ENCODE assay signal across 1 cellular context in the genomic region with DNA sequence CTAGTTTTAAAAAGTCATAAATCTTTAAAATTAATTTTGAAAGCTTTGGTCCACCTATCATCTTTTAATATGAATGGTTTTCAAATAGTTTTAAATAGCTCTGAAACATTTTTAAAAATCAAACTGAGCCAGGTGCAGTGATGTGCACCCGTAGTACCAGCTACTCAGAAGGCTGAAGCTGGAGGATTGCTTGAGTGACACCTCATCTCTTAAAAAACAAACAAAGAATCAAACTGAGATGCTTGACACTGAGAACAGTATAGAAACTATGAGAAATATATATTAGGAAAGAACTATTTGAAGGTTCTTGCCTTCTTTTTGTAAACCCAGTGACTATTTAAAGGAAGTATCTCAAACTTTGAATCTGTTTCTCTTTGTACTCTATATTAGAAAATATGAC.
TF ChIP-seq lines count a peak whose summit lies in the region.

No MANE protein-coding gene starts in this region.

TF ChIP-seq in GM12878, 131 proteins besides CTCF, POLR2A, EP300 and RAD21 (continued from another document):
- TF ChIP-seq, protein P1, sequence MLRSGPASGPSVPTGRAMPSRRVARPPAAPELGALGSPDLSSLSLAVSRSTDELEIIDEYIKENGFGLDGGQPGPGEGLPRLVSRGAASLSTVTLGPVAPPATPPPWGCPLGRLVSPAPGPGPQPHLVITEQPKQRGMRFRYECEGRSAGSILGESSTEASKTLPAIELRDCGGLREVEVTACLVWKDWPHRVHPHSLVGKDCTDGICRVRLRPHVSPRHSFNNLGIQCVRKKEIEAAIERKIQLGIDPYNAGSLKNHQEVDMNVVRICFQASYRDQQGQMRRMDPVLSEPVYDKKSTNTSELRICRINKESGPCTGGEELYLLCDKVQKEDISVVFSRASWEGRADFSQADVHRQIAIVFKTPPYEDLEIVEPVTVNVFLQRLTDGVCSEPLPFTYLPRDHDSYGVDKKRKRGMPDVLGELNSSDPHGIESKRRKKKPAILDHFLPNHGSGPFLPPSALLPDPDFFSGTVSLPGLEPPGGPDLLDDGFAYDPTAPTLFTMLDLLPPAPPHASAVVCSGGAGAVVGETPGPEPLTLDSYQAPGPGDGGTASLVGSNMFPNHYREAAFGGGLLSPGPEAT (IDR thresholded peaks at IDR 0.05; ENCODE audit: low read depth) = no peak
- TF ChIP-seq ZNF274 (IDR thresholded peaks at IDR 0.05; ENCODE audit: insufficient read depth, insufficient read length) (no peak), JUNB (IDR thresholded peaks at IDR 0.05) (0 out of 2 replicates have a peak, but pooled peaks have one; percentile 47), RFX5 (IDR thresholded peaks at IDR 0.05; ENCODE audit: low read depth, low read length) (no peak), NFXL1 (IDR thresholded peaks at IDR 0.05; ENCODE audit: borderline replicate concordance) (no peak), RUNX3 (IDR thresholded peaks at IDR 0.05; ENCODE audit: low read length) (no peak), BCL11A (IDR thresholded peaks at IDR 0.05; ENCODE audit: low read depth, low read length) (no peak), KDM1A (IDR thresholded peaks at IDR 0.05; ENCODE audit: borderline replicate concordance) (no peak), MEF2A (IDR thresholded peaks at IDR 0.05; ENCODE audit: insufficient read depth, low read depth, low read length) (0 out of 2 replicates have a peak, but pooled peaks have one; percentile 30), ASH2L (IDR thresholded peaks at IDR 0.05; ENCODE audit: borderline replicate concordance, low read depth) (no peak)
- TF ChIP-seq, protein P2, sequence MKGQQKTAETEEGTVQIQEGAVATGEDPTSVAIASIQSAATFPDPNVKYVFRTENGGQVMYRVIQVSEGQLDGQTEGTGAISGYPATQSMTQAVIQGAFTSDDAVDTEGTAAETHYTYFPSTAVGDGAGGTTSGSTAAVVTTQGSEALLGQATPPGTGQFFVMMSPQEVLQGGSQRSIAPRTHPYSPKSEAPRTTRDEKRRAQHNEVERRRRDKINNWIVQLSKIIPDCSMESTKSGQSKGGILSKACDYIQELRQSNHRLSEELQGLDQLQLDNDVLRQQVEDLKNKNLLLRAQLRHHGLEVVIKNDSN (IDR thresholded peaks at IDR 0.05; ENCODE audit: borderline replicate concordance, extremely low read length, insufficient read depth, low read depth, low read length) = no peak
- TF ChIP-seq, protein P3, sequence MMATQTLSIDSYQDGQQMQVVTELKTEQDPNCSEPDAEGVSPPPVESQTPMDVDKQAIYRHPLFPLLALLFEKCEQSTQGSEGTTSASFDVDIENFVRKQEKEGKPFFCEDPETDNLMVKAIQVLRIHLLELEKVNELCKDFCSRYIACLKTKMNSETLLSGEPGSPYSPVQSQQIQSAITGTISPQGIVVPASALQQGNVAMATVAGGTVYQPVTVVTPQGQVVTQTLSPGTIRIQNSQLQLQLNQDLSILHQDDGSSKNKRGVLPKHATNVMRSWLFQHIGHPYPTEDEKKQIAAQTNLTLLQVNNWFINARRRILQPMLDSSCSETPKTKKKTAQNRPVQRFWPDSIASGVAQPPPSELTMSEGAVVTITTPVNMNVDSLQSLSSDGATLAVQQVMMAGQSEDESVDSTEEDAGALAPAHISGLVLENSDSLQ (IDR thresholded peaks at IDR 0.05) = peak; percentile 85
- TF ChIP-seq, protein P4, sequence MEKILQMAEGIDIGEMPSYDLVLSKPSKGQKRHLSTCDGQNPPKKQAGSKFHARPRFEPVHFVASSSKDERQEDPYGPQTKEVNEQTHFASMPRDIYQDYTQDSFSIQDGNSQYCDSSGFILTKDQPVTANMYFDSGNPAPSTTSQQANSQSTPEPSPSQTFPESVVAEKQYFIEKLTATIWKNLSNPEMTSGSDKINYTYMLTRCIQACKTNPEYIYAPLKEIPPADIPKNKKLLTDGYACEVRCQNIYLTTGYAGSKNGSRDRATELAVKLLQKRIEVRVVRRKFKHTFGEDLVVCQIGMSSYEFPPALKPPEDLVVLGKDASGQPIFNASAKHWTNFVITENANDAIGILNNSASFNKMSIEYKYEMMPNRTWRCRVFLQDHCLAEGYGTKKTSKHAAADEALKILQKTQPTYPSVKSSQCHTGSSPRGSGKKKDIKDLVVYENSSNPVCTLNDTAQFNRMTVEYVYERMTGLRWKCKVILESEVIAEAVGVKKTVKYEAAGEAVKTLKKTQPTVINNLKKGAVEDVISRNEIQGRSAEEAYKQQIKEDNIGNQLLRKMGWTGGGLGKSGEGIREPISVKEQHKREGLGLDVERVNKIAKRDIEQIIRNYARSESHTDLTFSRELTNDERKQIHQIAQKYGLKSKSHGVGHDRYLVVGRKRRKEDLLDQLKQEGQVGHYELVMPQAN (conservative IDR thresholded peaks at IDR 0.05) = no peak
- TF ChIP-seq, protein P5, sequence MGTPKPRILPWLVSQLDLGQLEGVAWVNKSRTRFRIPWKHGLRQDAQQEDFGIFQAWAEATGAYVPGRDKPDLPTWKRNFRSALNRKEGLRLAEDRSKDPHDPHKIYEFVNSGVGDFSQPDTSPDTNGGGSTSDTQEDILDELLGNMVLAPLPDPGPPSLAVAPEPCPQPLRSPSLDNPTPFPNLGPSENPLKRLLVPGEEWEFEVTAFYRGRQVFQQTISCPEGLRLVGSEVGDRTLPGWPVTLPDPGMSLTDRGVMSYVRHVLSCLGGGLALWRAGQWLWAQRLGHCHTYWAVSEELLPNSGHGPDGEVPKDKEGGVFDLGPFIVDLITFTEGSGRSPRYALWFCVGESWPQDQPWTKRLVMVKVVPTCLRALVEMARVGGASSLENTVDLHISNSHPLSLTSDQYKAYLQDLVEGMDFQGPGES (IDR thresholded peaks at IDR 0.05) = no peak
- TF ChIP-seq, protein P6, sequence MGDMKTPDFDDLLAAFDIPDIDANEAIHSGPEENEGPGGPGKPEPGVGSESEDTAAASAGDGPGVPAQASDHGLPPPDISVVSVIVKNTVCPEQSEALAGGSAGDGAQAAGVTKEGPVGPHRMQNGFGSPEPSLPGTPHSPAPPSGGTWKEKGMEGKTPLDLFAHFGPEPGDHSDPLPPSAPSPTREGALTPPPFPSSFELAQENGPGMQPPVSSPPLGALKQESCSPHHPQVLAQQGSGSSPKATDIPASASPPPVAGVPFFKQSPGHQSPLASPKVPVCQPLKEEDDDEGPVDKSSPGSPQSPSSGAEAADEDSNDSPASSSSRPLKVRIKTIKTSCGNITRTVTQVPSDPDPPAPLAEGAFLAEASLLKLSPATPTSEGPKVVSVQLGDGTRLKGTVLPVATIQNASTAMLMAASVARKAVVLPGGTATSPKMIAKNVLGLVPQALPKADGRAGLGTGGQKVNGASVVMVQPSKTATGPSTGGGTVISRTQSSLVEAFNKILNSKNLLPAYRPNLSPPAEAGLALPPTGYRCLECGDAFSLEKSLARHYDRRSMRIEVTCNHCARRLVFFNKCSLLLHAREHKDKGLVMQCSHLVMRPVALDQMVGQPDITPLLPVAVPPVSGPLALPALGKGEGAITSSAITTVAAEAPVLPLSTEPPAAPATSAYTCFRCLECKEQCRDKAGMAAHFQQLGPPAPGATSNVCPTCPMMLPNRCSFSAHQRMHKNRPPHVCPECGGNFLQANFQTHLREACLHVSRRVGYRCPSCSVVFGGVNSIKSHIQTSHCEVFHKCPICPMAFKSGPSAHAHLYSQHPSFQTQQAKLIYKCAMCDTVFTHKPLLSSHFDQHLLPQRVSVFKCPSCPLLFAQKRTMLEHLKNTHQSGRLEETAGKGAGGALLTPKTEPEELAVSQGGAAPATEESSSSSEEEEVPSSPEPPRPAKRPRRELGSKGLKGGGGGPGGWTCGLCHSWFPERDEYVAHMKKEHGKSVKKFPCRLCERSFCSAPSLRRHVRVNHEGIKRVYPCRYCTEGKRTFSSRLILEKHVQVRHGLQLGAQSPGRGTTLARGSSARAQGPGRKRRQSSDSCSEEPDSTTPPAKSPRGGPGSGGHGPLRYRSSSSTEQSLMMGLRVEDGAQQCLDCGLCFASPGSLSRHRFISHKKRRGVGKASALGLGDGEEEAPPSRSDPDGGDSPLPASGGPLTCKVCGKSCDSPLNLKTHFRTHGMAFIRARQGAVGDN (IDR thresholded peaks at IDR 0.05) = no peak
